9 cellular contexts compared by ENCODE assay signal in genomic region chr1:40450491-40451237, GRCh38. TPM values are rescaled to one million over a fixed set of nuclear protein-coding genes. Genes with fewer than 3 reads are reported as not detected.
DNase-seq lines count a peak whose midpoint lies in the region; ATAC-seq, FAIRE-seq and TF ChIP-seq lines count a peak whose summit lies in the region.
"Had no signal": no experiment of that assay in that cellular context is flagged by ENCODE, and none has a peak within 500 bp of the region (broad histone marks: within the 10 kb centered on the region; RNA-seq: fewer than 3 reads in every experiment).

No MANE protein-coding gene starts in this region.

- TF ChIP-seq CTCF in dorsolateral prefrontal cortex (IDR thresholded peaks at IDR 0.05 in 54 of 56, conservative IDR thresholded peaks at IDR 0.05 in 2 of 56; ENCODE audit: low read depth in 1 of 56, partially characterized antibody in 56 of 56) = no peak

- no peaks in the 10 kb centered on the region for H3K27me3 ChIP-seq in dorsolateral prefrontal cortex

- no peaks in the 10 kb centered on the region for H3K27me3 Mint-ChIP-seq in memory B cell

- peak; percentile 26 for ATAC-seq in memory B cell (ENCODE audit: low read depth)

- peak overlapping the region; percentile 37 to 93 (median 79) for H3K4me3 ChIP-seq in dorsolateral prefrontal cortex

- intact Hi-C loops in dorsolateral prefrontal cortex (cut with DNase I) = loop anchor here in 1 of 2 donors (1.0 to 5.0 kb wide), 2 partner anchors 82 to 289 kb away; partner anchors contain the start of genes RLF and ZNF684

- peak overlapping the region in 56 of 59 donors; percentile 30 to 95 (median 86) for H3K27ac ChIP-seq in dorsolateral prefrontal cortex

- DNase-seq in ELR (ENCODE audit: low read depth) = peak; percentile 88
- peak; percentile 40 for DNase-seq in H54 (ENCODE audit: insufficient read length, low spot score)
- peak; percentile 55 for DNase-seq in NAMALWA (ENCODE audit: low spot score)
- DNase-seq in activated CD4-positive, alpha-beta T cell treated with anti-CD3 and anti-CD28 coated beads, Interleukin-2, amount 50 U/mL, for 4 hours = peak; percentile 83 to 87
- peak in 8 of 10 donors; percentile 14 to 78 (median 49) for DNase-seq in dorsolateral prefrontal cortex
- DNase-seq in memory B cell (ENCODE audit: low spot score in 2 of 2) = peak in 1 of 2 donors; percentile 16
- DNase-seq in stimulated activated CD8-positive, alpha-beta memory T cell treated with anti-CD3 and anti-CD28 coated beads, Interleukin-12 subunit alpha, Interleukin-12 subunit beta, amount 100 ng/mL, for 4 hours (ENCODE audit: low read depth) = peak; percentile 79
- no peak for DNase-seq in epidermal melanocyte (ENCODE audit: insufficient read length, low spot score)

- H3K27ac Mint-ChIP-seq in memory B cell = peak overlapping the region; percentile 69

- peak overlapping the region; percentile 83 for H3K4me3 Mint-ChIP-seq in memory B cell

- peaks cover 27% of the 10 kb centered on the region for H3K36me3 Mint-ChIP-seq in memory B cell

- TF ChIP-seq POLR2A in H54 (IDR thresholded peaks at IDR 0.05; ENCODE audit: low read depth, low read length) = peak; percentile 12; the same call in 1 of the 2 replicates

- H3K4me1 Mint-ChIP-seq in memory B cell = peaks cover 15% of the 10 kb centered on the region

- H3K9me3 Mint-ChIP-seq in memory B cell = peaks cover 18% of the 10 kb centered on the region

- peak; percentile 45 for FAIRE-seq in H54 (lab: Jason Lieb, UNC)
- FAIRE-seq: endometrium had no signal

RNA-seq across cellular contexts. Expression of gene ZFP69B, which starts 0.4 kb away (rescaled TPM):
- 10 to 100 TPM in 94 of 120 experiments, 1 to 10 TPM in 26; 5.1 to 18.3 (median 12.0) TPM for total RNA-seq in dorsolateral prefrontal cortex

RNA-seq across cellular contexts. Expression of gene ZFP69, which starts 26.4 kb away (rescaled TPM):
- total RNA-seq in dorsolateral prefrontal cortex = 1 to 10 TPM in 119 of 120 experiments, under 1 TPM in 1; 0.95 to 5.3 (median 2.8) TPM

RNA-seq across cellular contexts. Expression of gene EXO5, which starts 57.9 kb away (rescaled TPM):
- 10 to 100 TPM in 39 of 120 experiments, 1 to 10 TPM in 81; 4.9 to 15.6 (median 9.1) TPM for total RNA-seq in dorsolateral prefrontal cortex
